In genomic region chr6:151339369-151339768, GRCh38 we compare ENCODE assay signal across 22 cellular contexts. TPM values are rescaled to one million over a fixed set of nuclear protein-coding genes. Genes with fewer than 3 reads are reported as not detected.
DNase-seq lines count a peak whose midpoint lies in the region; ATAC-seq, FAIRE-seq and TF ChIP-seq lines count a peak whose summit lies in the region.
"Had no signal": no experiment of that assay in that cellular context is flagged by ENCODE, and none has a peak within 500 bp of the region (broad histone marks: within the 10 kb centered on the region; RNA-seq: fewer than 3 reads in every experiment).

No MANE protein-coding gene starts in this region.

- no peak; the same call in 1 of the 3 replicates for ATAC-seq in K562
- ATAC-seq: A549, GM12878 had no signal

- H3K4me2 ChIP-seq in K562 (ENCODE audit: insufficient read depth, low read length): no peak overlapping the region
- H3K4me2 ChIP-seq: A549 had no signal

- H3K9me3 Mint-ChIP-seq in nephron: no peaks in the 10 kb centered on the region
- H3K9me3 Mint-ChIP-seq: CD4-positive, alpha-beta memory T cell had no signal

- H3K9me3 ChIP-seq in HEK293 (ENCODE audit: control insufficient read depth, insufficient read depth, low read depth, low read length) (no peaks in the 10 kb centered on the region), K562 (replicated peaks; ENCODE audit: control insufficient read depth, insufficient read depth, low read depth, low read length) (no peaks in the 10 kb centered on the region)
- H3K9me3 ChIP-seq: A549 had no signal

- no peaks in the 10 kb centered on the region for H3K4me1 ChIP-seq in HEK293 (ENCODE audit: control insufficient read depth, insufficient read depth, low read length)
- H3K4me1 ChIP-seq in K562 (replicated peaks in 1 of 2; ENCODE audit: control insufficient read depth in 2 of 2, insufficient read depth in 2 of 2, low read length in 2 of 2): peaks cover 0 to 12% of the 10 kb centered on the region in 2 experiments; a peak in 1 of 5 replicates
- H3K4me1 ChIP-seq in rectal smooth muscle tissue (ENCODE audit: control insufficient read depth, insufficient read depth, low read length): no peaks in the 10 kb centered on the region

- H3K27me3 ChIP-seq in K562 (ENCODE audit: control insufficient read depth in 2 of 2, insufficient read depth in 2 of 2, low read length in 2 of 2) (peaks cover 38 to 59% of the 10 kb centered on the region in 2 experiments), rectal smooth muscle tissue (ENCODE audit: control insufficient read depth, insufficient read depth, low read length) (no peaks in the 10 kb centered on the region)

- H3K36me3 ChIP-seq in HEK293 (ENCODE audit: control insufficient read depth in 2 of 2, insufficient read depth in 1 of 2, low read length in 2 of 2): peaks cover 0 to 6% of the 10 kb centered on the region in 2 experiments; a peak in 1 of 3 replicates
- no peaks in the 10 kb centered on the region for H3K36me3 ChIP-seq in K562 (ENCODE audit: control insufficient read depth, insufficient read depth, low read length)
- H3K36me3 ChIP-seq in rectal smooth muscle tissue (ENCODE audit: control insufficient read depth, insufficient read depth, low read length): no peaks in the 10 kb centered on the region

- H2AFZ ChIP-seq in K562 (ENCODE audit: low read depth, low read length): no peak overlapping the region
- H2AFZ ChIP-seq: GM23248 had no signal

- peaks cover 50% of the 10 kb centered on the region for H3K36me3 Mint-ChIP-seq in nephron (ENCODE audit: low read depth)
- H3K36me3 Mint-ChIP-seq: CD4-positive, alpha-beta memory T cell had no signal

- POLR2A ChIA-PET in HEK293 (lab: Yijun Ruan, JAX) (no interaction called here), K562 (lab: Yijun Ruan, JAX) (interaction anchor here (0.8 kb wide), 1 partner anchor 16 kb away, joined by 4 read pairs; no protein-coding TSS in a partner anchor)

- H4K20me1 ChIP-seq in K562 (replicated peaks; ENCODE audit: control insufficient read depth, insufficient read depth, low read length): 0 out of 2 replicates have a peak, but pooled peaks cover 3% of the 10 kb centered on the region

- H3K27ac ChIP-seq in HEK293 (ENCODE audit: extremely low read depth, low read depth, low read length) (no peak overlapping the region), K562 (ENCODE audit: extremely low read depth, low read depth, low read length) (no peak overlapping the region), rectal smooth muscle tissue (ENCODE audit: low read depth, low read length) (peak overlapping the region; percentile 24)
- H3K27ac ChIP-seq: A549, GM23248 had no signal

- H3K9ac ChIP-seq in K562 (ENCODE audit: insufficient read depth in 1 of 2, low read depth in 2 of 2, low read length in 2 of 2) (no peak overlapping the region), rectal smooth muscle tissue (ENCODE audit: low read length) (no peak overlapping the region)
- H3K9ac ChIP-seq: GM23248 had no signal

- intact Hi-C loops in K562 (cut with micrococcal nuclease): loop anchor here (5.0 kb wide), 1 partner anchor 138 kb away; no protein-coding TSS in a partner anchor

- no peaks in the 10 kb centered on the region for H3K27me3 Mint-ChIP-seq in nephron (ENCODE audit: low read depth)

- peak overlapping the region; percentile 24 to 49 (median 46) for H3K27ac Mint-ChIP-seq in nephron

- H3K79me2 ChIP-seq in K562 (ENCODE audit: control insufficient read depth, insufficient read depth, low read length): no peaks in the 10 kb centered on the region

- FAIRE-seq in K562 (lab: Jason Lieb, UNC): peak; percentile 60
- FAIRE-seq: A549, GM12878, GM19239, H1 had no signal

- WGBS in K562 (ENCODE audit: insufficient coverage, low coverage, missing lambda C conversion rate): 0% methylated on average over 4 of the region's 4 CpGs

- no peaks in the 10 kb centered on the region for H3K9me1 ChIP-seq in K562 (ENCODE audit: control insufficient read depth, insufficient read depth, low read length)

- CTCF ChIA-PET in HEK293 (lab: Yijun Ruan, JAX) (interaction anchor here (0.8 to 1.4 kb wide), 2 partner anchors 15 to 444 kb away, joined by 3 to 4 read pairs; no protein-coding TSS in a partner anchor), K562 (lab: Yijun Ruan, JAX; ENCODE audit: low intra/inter-chr PET ratio) (no interaction called here)

- DNase-seq in K562 (ENCODE audit: extremely low read depth in 1 of 4, low spot score in 3 of 4) (peak in 1 of 4 experiments; percentile 36), DMS114 treated with DMSO at 0.1 percent for 48 hours (lab: John Stamatoyannopoulos, UW; ENCODE audit: unreplicated experiment) (no peak), superior temporal gyrus (ENCODE audit: extremely low spot score) (no peak)
- no peak for DNase-seq in activated CD4-positive, alpha-beta T cell treated with anti-CD3 and anti-CD28 coated beads for 4 hours
- DNase-seq: 8988T; ACHN; AML-193; C1 segment of cervical spinal cord; CD4-positive, alpha-beta memory T cell; COR-L47; DMS79; EL; GDM1; GM23248; H7 had no signal

- no peak overlapping the region for H3K4me3 ChIP-seq in HEK293 (ENCODE audit: low read depth, low read length)
- no peak overlapping the region for H3K4me3 ChIP-seq in K562
- H3K4me3 ChIP-seq in rectal smooth muscle tissue (ENCODE audit: low read length): no peak overlapping the region
- H3K4me3 ChIP-seq: A549, GM12878, GM23248 had no signal

- H3K4me1 Mint-ChIP-seq in nephron: peaks cover 27% of the 10 kb centered on the region

- no TSS peak for BruUV-seq in K562 (replicated peaks; lab: Mats Ljungman, UMichigan)

- in situ Hi-C loops in K562 (cut with MboI): no loop called here

- no peak for TF ChIP-seq CTCF in HEK293 (tag by site-specific recombination; IDR thresholded peaks at IDR 0.05)
- no peak for TF ChIP-seq CTCF in K562 (IDR thresholded peaks at IDR 0.05 in 2 of 3, conservative IDR thresholded peaks at IDR 0.05 in 1 of 3; ENCODE audit: insufficient read depth in 2 of 3, low read depth in 1 of 3, low read length in 3 of 3)
- TF ChIP-seq CTCF in nephron (IDR thresholded peaks at IDR 0.05; ENCODE audit: unreplicated experiment in 3 of 3): no peak

- TF ChIP-seq EP300 in K562 (IDR thresholded peaks at IDR 0.05; ENCODE audit: low read length): no peak

- peak overlapping the region in 1 of 3 experiments; percentile 17 for H3K4me3 Mint-ChIP-seq in nephron
- H3K4me3 Mint-ChIP-seq: CD4-positive, alpha-beta memory T cell had no signal

- no peak for TF ChIP-seq POLR2A in K562 (conservative IDR thresholded peaks at IDR 0.05)

- no peak for TF ChIP-seq RAD21 in K562 (CRISPR knock-in tag; conservative IDR thresholded peaks at IDR 0.05 in 1 of 2, IDR thresholded peaks at IDR 0.05 in 1 of 2)

TF ChIP-seq in HEK293, 187 proteins besides CTCF, POLR2A, EP300 and RAD21:
- peak; percentile 20; the same call in 1 of the 2 replicates for TF ChIP-seq YY1 (tag by site-specific recombination; IDR thresholded peaks at IDR 0.05)
- TF ChIP-seq ZNF701 (tag by site-specific recombination; IDR thresholded peaks at IDR 0.05): no peak
- TF ChIP-seq GLIS2 (tag by site-specific recombination; IDR thresholded peaks at IDR 0.05): no peak

TF ChIP-seq in K562, 482 proteins besides CTCF, POLR2A, EP300 and RAD21 (continues in another document):
- TF ChIP-seq NR4A1 (CRISPR knock-in tag; IDR thresholded peaks at IDR 0.05): no peak
- no peak for TF ChIP-seq NR4A1 (tag; IDR thresholded peaks at IDR 0.05)
- TF ChIP-seq SAFB2 (IDR thresholded peaks at IDR 0.05; ENCODE audit: borderline replicate concordance, low read depth, low read length, severe bottlenecking): no peak
- no peak for TF ChIP-seq THRA (IDR thresholded peaks at IDR 0.05)
- no peak for TF ChIP-seq RFX7 (CRISPR knock-in tag; IDR thresholded peaks at IDR 0.05)
- no peak for TF ChIP-seq MTA3 (IDR thresholded peaks at IDR 0.05; ENCODE audit: borderline replicate concordance)

RNA-seq across cellular contexts. Expression of gene ZBTB2, which starts 52.0 kb away (rescaled TPM):
- 5.8 and 7.3 TPM in 2 replicates for total RNA-seq in K562 (2011; cell fraction: chromatin; rRNA removed; ENCODE audit: low replicate concordance)
- total RNA-seq in K562 (2011; cell fraction: nucleolus; rRNA removed): 2.9 and 3.5 TPM in 2 replicates
- 4.9 and 6.0 TPM in 2 replicates for total RNA-seq in K562 (2011; cell fraction: nucleoplasm; rRNA removed)
- total RNA-seq in K562 (2014; rRNA removed): 13.3 and 17.3 TPM in 2 replicates
- 17.0 and 18.9 TPM in 2 replicates for total RNA-seq in K562 (2014; rRNA removed; fragmentation: Illumina TruSeq; extraction: Trizol)
- total RNA-seq in K562 (2015; rRNA removed; fragmentation: Illumina TruSeq; extraction: Trizol): 21.8 and 23.3 TPM in 2 replicates
- total RNA-seq in K562 (2021): 15.2 and 16.4 TPM in 2 replicates
- polyA plus RNA-seq in K562 (2011; rRNA removed): 12.7 and 17.2 TPM in 2 replicates
- polyA plus RNA-seq in K562 (2011; cell fraction: cytosol; rRNA removed): 12.9 and 17.2 TPM in 2 replicates
- polyA plus RNA-seq in K562 (2011; cell fraction: nucleus; rRNA removed): 6.1 and 6.8 TPM in 2 replicates
- 12.4 and 14.8 TPM in 2 replicates for polyA plus RNA-seq in K562 (2012)
- polyA plus RNA-seq in K562 (2014; fragmentation: Illumina TruSeq; extraction: Trizol): 20.8 and 26.2 TPM in 2 replicates
- polyA plus RNA-seq in K562 (2014; fragmentation: Nextera tagmentation; extraction: Ambion mirVana): 1 to 10 TPM; 5.1 to 6.0 TPM
- 14.5 and 18.1 TPM in 2 replicates for polyA plus RNA-seq in K562 (2014; rRNA removed)
- polyA minus RNA-seq in K562 (2011; rRNA and poly(A)+ RNA removed): 18.4 and 28.1 TPM in 2 replicates
- 5.6 and 9.1 TPM in 2 replicates for polyA minus RNA-seq in K562 (2011; cell fraction: cytosol; rRNA and poly(A)+ RNA removed)
- 2.6 and 3.8 TPM in 2 replicates for polyA minus RNA-seq in K562 (2011; cell fraction: nucleus; rRNA and poly(A)+ RNA removed)

Comparison
In these comparisons a context has a peak if more than half of its experiments do, and no peak if none do; other contexts are left out.
1. Of the 44 proteins assayed by ChIP-seq in both K562 and HEK293: peak only in K562: none; only in HEK293: YY1; in both: none; in neither: 43.